8 cellular contexts compared by ENCODE assay signal in the genomic region with DNA sequence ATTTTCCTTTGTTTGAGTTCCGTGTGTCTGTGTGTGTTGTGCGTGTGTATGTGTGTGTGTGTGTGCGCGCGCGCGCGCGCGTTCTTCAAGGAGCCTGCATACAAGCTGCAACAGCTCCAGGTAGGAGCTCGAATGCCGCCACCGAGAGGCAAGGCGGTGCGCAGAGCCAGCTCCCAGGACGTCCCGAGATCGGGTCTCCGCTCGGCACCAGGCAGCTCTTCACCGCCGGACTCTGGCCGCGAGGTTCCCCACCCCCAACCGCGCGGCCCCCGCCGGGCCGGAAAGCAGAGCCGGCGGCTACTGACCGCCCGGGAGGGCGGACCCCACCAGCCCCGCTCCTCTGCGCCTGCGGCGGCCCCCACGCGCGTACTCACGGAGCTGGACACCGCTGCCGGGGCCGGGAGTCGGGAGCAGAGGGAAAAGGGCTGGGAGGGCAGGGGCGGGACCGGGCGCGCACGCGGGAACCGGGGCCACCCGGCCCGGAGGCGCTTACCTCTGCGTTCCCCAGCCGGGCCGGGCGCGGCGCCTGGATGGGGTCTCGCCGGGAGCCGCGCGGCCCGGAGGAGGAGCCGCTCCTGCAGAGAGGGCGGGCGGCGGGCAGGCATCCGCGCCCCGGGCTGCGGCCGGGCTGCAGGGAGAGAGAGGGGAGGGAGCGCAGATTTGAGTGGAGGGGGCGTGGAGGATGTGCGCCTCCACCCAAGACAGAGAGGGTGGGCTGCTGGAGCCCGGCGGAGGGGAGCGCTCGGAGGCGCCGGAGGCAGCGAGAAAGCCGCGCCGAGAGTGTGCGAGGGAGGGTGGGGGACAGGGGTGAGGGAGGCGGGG. TPM values are rescaled to one million over a fixed set of nuclear protein-coding genes. Genes with fewer than 3 reads are reported as not detected.
DNase-seq lines count a peak whose midpoint lies in the region; ATAC-seq, FAIRE-seq and TF ChIP-seq lines count a peak whose summit lies in the region.

No MANE protein-coding gene starts in this region.

- TF ChIP-seq CTCF in Caco-2 (IDR thresholded peaks at IDR 0.05; ENCODE audit: insufficient read depth in 1 of 2, low read depth in 1 of 2, low read length in 1 of 2, severe bottlenecking in 1 of 2, unreplicated experiment in 1 of 2), result no peak
- no peak for TF ChIP-seq CTCF in HL-60 (IDR thresholded peaks at IDR 0.05; ENCODE audit: insufficient read depth, low read length)
- peak in 1 of 56 donors; percentile 2 for TF ChIP-seq CTCF in dorsolateral prefrontal cortex (IDR thresholded peaks at IDR 0.05 in 54 of 56, conservative IDR thresholded peaks at IDR 0.05 in 2 of 56; ENCODE audit: low read depth in 1 of 56, partially characterized antibody in 56 of 56)

- no peak for FAIRE-seq in GM19239 (lab: Jason Lieb, UNC)

- H3K36me3 Mint-ChIP-seq in Caco-2 (ENCODE audit: insufficient read depth, unreplicated experiment), result no peaks in the 10 kb centered on the region
- no peaks in the 10 kb centered on the region for H3K36me3 Mint-ChIP-seq in stimulated activated memory B cell treated with anti-CD40 and anti-IgM and Interleukin-4, amounts not matched to agents 10 μg/mL and 1 μg/mL and 100 μg/mL, for 72 hours

- POLR2A ChIA-PET in Caco-2 (lab: Charles Lee), result interaction anchor here (0.6 to 1.9 kb wide), 10 partner anchors 12 to 188 kb away, joined by 3 to 11 read pairs (median 6); partner anchors contain the start of genes RPL27A, TMEM9B and TRIM66

- in situ Hi-C loops in SK-MEL-5 (cut with HindIII; ENCODE audit: low pct_unique_long_range_greater_than_20kb, low sequenced_read_pairs), result no loop called here

- H3K4me3 Mint-ChIP-seq in Caco-2 (ENCODE audit: unreplicated experiment), result peak overlapping the region; percentile 84
- peak overlapping the region; percentile 64 for H3K4me3 Mint-ChIP-seq in stimulated activated memory B cell treated with anti-CD40 and anti-IgM and Interleukin-4, amounts not matched to agents 10 μg/mL and 1 μg/mL and 100 μg/mL, for 72 hours

- ATAC-seq in left lobe of liver, result peak; percentile 77
- peak; percentile 47 for ATAC-seq in stimulated activated memory B cell treated with anti-CD40 and anti-IgM and Interleukin-4, amounts not matched to agents 10 μg/mL and 1 μg/mL and 100 μg/mL, for 72 hours

- no peaks in the 10 kb centered on the region for H3K9me3 Mint-ChIP-seq in Caco-2 (ENCODE audit: unreplicated experiment)
- no peaks in the 10 kb centered on the region for H3K9me3 Mint-ChIP-seq in stimulated activated memory B cell treated with anti-CD40 and anti-IgM and Interleukin-4, amounts not matched to agents 10 μg/mL and 1 μg/mL and 100 μg/mL, for 72 hours

- H3K27me3 ChIP-seq in Caco-2 (replicated peaks; ENCODE audit: control insufficient read depth, insufficient read depth, low read length) (no peaks in the 10 kb centered on the region), HL-60 (ENCODE audit: insufficient read depth, poor library complexity, severe bottlenecking) (peaks cover 8% of the 10 kb centered on the region), dorsolateral prefrontal cortex (no peaks in the 10 kb centered on the region)

- intact Hi-C loops in Caco-2 (cut with micrococcal nuclease; ENCODE audit: unreplicated experiment), result loop anchor here (2.0 kb wide), 4 partner anchors 40 to 182 kb away; partner anchors contain the start of gene AKIP1
- intact Hi-C loops in dorsolateral prefrontal cortex (cut with DNase I), result no loop called here

- peak overlapping the region; percentile 70 for H3K4me3 ChIP-seq in Caco-2 (ENCODE audit: low read depth, low read length)
- peak overlapping the region; percentile 64 for H3K4me3 ChIP-seq in HL-60 (replicated peaks; ENCODE audit: insufficient read depth, low read length)
- H3K4me3 ChIP-seq in dorsolateral prefrontal cortex, result peak overlapping the region; percentile 60 to 94 (median 81)

- H3K9me3 ChIP-seq in Caco-2, result no peaks in the 10 kb centered on the region

- H3K27ac Mint-ChIP-seq in Caco-2 (ENCODE audit: unreplicated experiment), result peak overlapping the region; percentile 83
- H3K27ac Mint-ChIP-seq in stimulated activated memory B cell treated with anti-CD40 and anti-IgM and Interleukin-4, amounts not matched to agents 10 μg/mL and 1 μg/mL and 100 μg/mL, for 72 hours, result no peak overlapping the region

- peaks cover 30% of the 10 kb centered on the region for H3K4me1 ChIP-seq in Caco-2

- BruUV-seq in Caco-2 (replicated peaks; lab: Mats Ljungman, UMichigan), result no TSS peak

- no peak overlapping the region for H3K27ac ChIP-seq in HL-60 (replicated peaks)
- peak overlapping the region in 55 of 59 donors; percentile 21 to 88 (median 71) for H3K27ac ChIP-seq in dorsolateral prefrontal cortex

- H3K36me3 ChIP-seq in Caco-2 (ENCODE audit: control insufficient read depth, insufficient read depth, low read length), result no peaks in the 10 kb centered on the region

- no peaks in the 10 kb centered on the region for H3K27me3 Mint-ChIP-seq in Caco-2 (ENCODE audit: insufficient read depth, unreplicated experiment)
- peaks cover 50% of the 10 kb centered on the region for H3K27me3 Mint-ChIP-seq in stimulated activated memory B cell treated with anti-CD40 and anti-IgM and Interleukin-4, amounts not matched to agents 10 μg/mL and 1 μg/mL and 100 μg/mL, for 72 hours

- H3K4me1 Mint-ChIP-seq in Caco-2 (ENCODE audit: low read depth, unreplicated experiment), result peaks cover 15% of the 10 kb centered on the region
- H3K4me1 Mint-ChIP-seq in stimulated activated memory B cell treated with anti-CD40 and anti-IgM and Interleukin-4, amounts not matched to agents 10 μg/mL and 1 μg/mL and 100 μg/mL, for 72 hours, result peaks cover 13% of the 10 kb centered on the region

- CTCF ChIA-PET in Caco-2 (lab: Charles Lee), result interaction anchor here (0.6 to 1.1 kb wide), 7 partner anchors 39 to 233 kb away, joined by 3 to 18 read pairs (median 4); no protein-coding TSS in a partner anchor

- DNase-seq in Caco-2 (peak; percentile 81 to 82), HL-60 (ENCODE audit: low read depth in 1 of 2, low spot score in 1 of 2) (peak; percentile 28 to 54), SK-MEL-5 (ENCODE audit: low read depth, low spot score) (peak; percentile 63), dorsolateral prefrontal cortex (peak in 9 of 10 donors; percentile 43 to 71 (median 53)), left lobe of liver (ENCODE audit: low spot score) (peak; percentile 50), GM19239 (ENCODE audit: insufficient read length, low spot score) (no peak)
- no peak for DNase-seq in stimulated activated naive CD4-positive, alpha-beta T cell (lab: John Stamatoyannopoulos, UW)

RNA-seq across cellular contexts. Expression of gene AKIP1, which starts 40.3 kb away (rescaled TPM):
- total RNA-seq in Caco-2 (2022) (28.7 and 32.6 TPM in 2 replicates), dorsolateral prefrontal cortex (10 to 100 TPM; 15.2 to 35.0 (median 22.7) TPM), left lobe of liver (11.7 TPM)
- total RNA-seq in SK-MEL-5 (2014; rRNA removed; shearing (Covaris generic)), result 34.0 and 38.5 TPM in 2 replicates
- polyA plus RNA-seq in SK-MEL-5 (2015; cell fraction: cytosol; rRNA removed), result 47.6 TPM in 2 replicates
- polyA plus RNA-seq in SK-MEL-5 (2015; cell fraction: nucleus; rRNA removed), result 27.2 and 37.5 TPM in 2 replicates

Comparison
In these comparisons a context has a peak if more than half of its experiments do, and no peak if none do; other contexts are left out.
1. DNase-seq: peak in Caco-2 (2 of 2), HL-60 (2 of 2), SK-MEL-5 (single experiment), dorsolateral prefrontal cortex (9 of 10) and left lobe of liver (single experiment); none in stimulated activated naive CD4-positive, alpha-beta T cell (0 of 6) and GM19239 (single experiment).
2. Peak in every context shown above with its lines, with median percentiles within 50 percentile points of each other: H3K4me3 ChIP-seq.